In genomic region chr12:116559330-116560080, GRCh38 we compare ENCODE assay signal across 8 cellular contexts. TPM values are rescaled to one million over a fixed set of nuclear protein-coding genes. Genes with fewer than 3 reads are reported as not detected.
A peak's percentile ranks its signal among the peaks of the same experiment; 100 is the strongest.
DNase-seq lines count a peak whose midpoint lies in the region; ATAC-seq and TF ChIP-seq lines count a peak whose summit lies in the region.

TSS of gene MAP1LC3B2 (plus strand) at chr12:116559381. CDS start at chr12:116575943, 16,562 bp downstream.

- peaks cover 36% of the 10 kb centered on the region for H3K4me1 ChIP-seq in Karpas-422 (ENCODE audit: low read length)

- H3K36me3 Mint-ChIP-seq in activated CD4-positive, alpha-beta T cell treated with anti-CD3 and anti-CD28 coated beads, Interleukin-2, amount 10 ng/mL, durations not matched to agents 7 days and 5 days (ENCODE audit: low read depth): peaks cover 15% of the 10 kb centered on the region
- H3K36me3 Mint-ChIP-seq in mesothelial cell of epicardium: peaks cover 6% of the 10 kb centered on the region

- peak within 1 kb of the TSS; percentile 99 for H3K27ac Mint-ChIP-seq in activated CD4-positive, alpha-beta T cell treated with anti-CD3 and anti-CD28 coated beads, Interleukin-2, amount 10 ng/mL, durations not matched to agents 7 days and 5 days
- H3K27ac Mint-ChIP-seq in mesothelial cell of epicardium: peak within 1 kb of the TSS; percentile 56

- CTCF ChIA-PET in activated CD4-positive, alpha-beta T cell treated with anti-CD3 and anti-CD28 coated beads, Interleukin-2, amount 10 ng/mL, durations not matched to agents 7 days and 5 days (lab: Charles Lee): interaction anchor here (0.9 to 3.3 kb wide), 9 partner anchors 9 to 65 kb away, joined by 3 to 13 read pairs (median 4); no protein-coding TSS in a partner anchor

- no peaks in the 10 kb centered on the region for H3K9me2 ChIP-seq in Karpas-422 (replicated peaks; ENCODE audit: insufficient read depth, low read length)

- POLR2A ChIA-PET in activated CD4-positive, alpha-beta T cell treated with anti-CD3 and anti-CD28 coated beads, Interleukin-2, amount 10 ng/mL, durations not matched to agents 7 days and 5 days (lab: Charles Lee): interaction anchor here (0.5 to 1.4 kb wide), 3 partner anchors 9 to 55 kb away, joined by 3 to 4 read pairs (median 3); no protein-coding TSS in a partner anchor

- H3K27ac ChIP-seq in Karpas-422 (ENCODE audit: low read length): peak within 1 kb of the TSS; percentile 97

- no peaks in the 10 kb centered on the region for H3K36me3 ChIP-seq in Karpas-422 (ENCODE audit: insufficient read depth, low read length)

- peak within 1 kb of the TSS; percentile 76 for H3K9ac ChIP-seq in Karpas-422 (ENCODE audit: low read length)

- H3K9me3 ChIP-seq in Karpas-422 (ENCODE audit: low read length): no peaks in the 10 kb centered on the region

- DNase-seq in Daoy (ENCODE audit: low read depth): peak; percentile 85
- DNase-seq in Karpas-422: peak; percentile 95
- peak; percentile 94 for DNase-seq in activated CD4-positive, alpha-beta T cell treated with anti-CD3 and anti-CD28 coated beads, Interleukin-2, amount 10 ng/mL, durations not matched to agents 7 days and 5 days
- DNase-seq in ecto neural progenitor cell (ENCODE audit: low spot score): peak; percentile 63
- no peak for DNase-seq in mesothelial cell of epicardium (ENCODE audit: low spot score in 2 of 2, unreplicated experiment in 2 of 2)
- DNase-seq in stimulated activated CD8-positive, alpha-beta memory T cell treated with anti-CD3 and anti-CD28 coated beads, Interleukin-15, amount 100 ng/mL, for 48 hours (ENCODE audit: low read depth in 2 of 2): peak; percentile 67 to 69
- DNase-seq in mesenteric fat pad (ENCODE audit: low spot score): no peak

- peak within 1 kb of the TSS; percentile 74 for H3K4me2 ChIP-seq in Karpas-422 (ENCODE audit: low read depth, low read length, poor library complexity, severe bottlenecking)

- peak; percentile 79 for ATAC-seq in GM21723 (IDR thresholded peaks at IDR 0.05; ENCODE audit: unreplicated experiment)

- no peaks in the 10 kb centered on the region for H3K27me3 ChIP-seq in Karpas-422 (ENCODE audit: low read length)

- no peaks in the 10 kb centered on the region for H3K79me2 ChIP-seq in Karpas-422 (ENCODE audit: low read length)

- peaks cover 57% of the 10 kb centered on the region for H3K4me1 Mint-ChIP-seq in activated CD4-positive, alpha-beta T cell treated with anti-CD3 and anti-CD28 coated beads, Interleukin-2, amount 10 ng/mL, durations not matched to agents 7 days and 5 days
- H3K4me1 Mint-ChIP-seq in mesothelial cell of epicardium: peaks cover 9% of the 10 kb centered on the region

- H3K27me3 Mint-ChIP-seq in activated CD4-positive, alpha-beta T cell treated with anti-CD3 and anti-CD28 coated beads, Interleukin-2, amount 10 ng/mL, durations not matched to agents 7 days and 5 days: peaks cover 2% of the 10 kb centered on the region
- no peaks in the 10 kb centered on the region for H3K27me3 Mint-ChIP-seq in mesothelial cell of epicardium (ENCODE audit: low read depth)

- H4K20me1 ChIP-seq in Karpas-422 (ENCODE audit: insufficient read depth, low read depth, low read length): no peaks in the 10 kb centered on the region

- H3K4me3 ChIP-seq in Karpas-422 (ENCODE audit: low read length): peak within 1 kb of the TSS; percentile 57

- no peak for TF ChIP-seq CTCF in mesothelial cell of epicardium (IDR thresholded peaks at IDR 0.05; ENCODE audit: unreplicated experiment)

- H3K4me3 Mint-ChIP-seq in activated CD4-positive, alpha-beta T cell treated with anti-CD3 and anti-CD28 coated beads, Interleukin-2, amount 10 ng/mL, durations not matched to agents 7 days and 5 days: peak within 1 kb of the TSS; percentile 68
- no peak within 1 kb of the TSS for H3K4me3 Mint-ChIP-seq in mesothelial cell of epicardium

- peak within 1 kb of the TSS; percentile 87 for H2AFZ ChIP-seq in Karpas-422 (ENCODE audit: low read length)

- H3K9me3 Mint-ChIP-seq in activated CD4-positive, alpha-beta T cell treated with anti-CD3 and anti-CD28 coated beads, Interleukin-2, amount 10 ng/mL, durations not matched to agents 7 days and 5 days: peaks cover 19% of the 10 kb centered on the region
- peaks cover 22% of the 10 kb centered on the region for H3K9me3 Mint-ChIP-seq in mesothelial cell of epicardium

RNA-seq across cellular contexts. Expression of gene MAP1LC3B2, which starts in this region (rescaled TPM):
- total RNA-seq in Daoy (2014; rRNA removed; shearing (Covaris generic)): 0.17 TPM in 1 of 2 replicates, not detected in the other
- 0.32 and 0.71 TPM in 2 replicates for total RNA-seq in Karpas-422 (2014; rRNA removed; shearing (Covaris generic); ENCODE audit: low replicate concordance)
- 1 to 10 TPM; 1.0 to 1.5 TPM for total RNA-seq in activated CD4-positive, alpha-beta T cell treated with anti-CD3 and anti-CD28 coated beads, Interleukin-2, amount 10 ng/mL, durations not matched to agents 7 days and 5 days
- total RNA-seq in mesothelial cell of epicardium (4.5 to 7.1 TPM (median 5.4 TPM) in 3 replicates), mesenteric fat pad (1.1 TPM)

Comparison
In these comparisons a context has a peak if more than half of its experiments do, and no peak if none do; other contexts are left out.
1. Peak in DNase-seq in Daoy; RNA of the gene not detected or under 1 TPM.
2. Peak in DNase-seq, H3K4me3 ChIP-seq, H3K27ac ChIP-seq, H3K9ac ChIP-seq and H3K4me2 ChIP-seq in Karpas-422; RNA of the gene not detected or under 1 TPM.
3. DNase-seq: peak in activated CD4-positive, alpha-beta T cell treated with anti-CD3 and anti-CD28 coated beads, Interleukin-2, amount 10 ng/mL, durations not matched to agents 7 days and 5 days (single experiment), ecto neural progenitor cell (single experiment) and stimulated activated CD8-positive, alpha-beta memory T cell treated with anti-CD3 and anti-CD28 coated beads, Interleukin-15, amount 100 ng/mL, for 48 hours (2 of 2); none in mesothelial cell of epicardium (0 of 2) and mesenteric fat pad (single experiment).